1 cellular context compared by ENCODE assay signal in genomic region chr20:48209102-48209501, GRCh38.
TF ChIP-seq lines count a peak whose summit lies in the region.

No MANE protein-coding gene starts in this region.

TF ChIP-seq in HepG2, 621 proteins besides CTCF, POLR2A, EP300 and RAD21 (continued from another document):
- TF ChIP-seq USF2 (IDR thresholded peaks at IDR 0.05; ENCODE audit: low read depth, low read length) (peak; percentile 51), USF2 (CRISPR knock-in tag; IDR thresholded peaks at IDR 0.05; ENCODE audit: borderline replicate concordance) (no peak; the same call in 1 of the 2 replicates), ZNF674 (CRISPR knock-in tag; IDR thresholded peaks at IDR 0.05; ENCODE audit: low read depth) (no peak), KDM3A (CRISPR knock-in tag; IDR thresholded peaks at IDR 0.05; ENCODE audit: low read depth) (no peak), ZNF773 (CRISPR knock-in tag; IDR thresholded peaks at IDR 0.05; ENCODE audit: borderline replicate concordance) (no peak), NRL (CRISPR knock-in tag; IDR thresholded peaks at IDR 0.05; ENCODE audit: borderline replicate concordance) (no peak), ZNF512B (CRISPR knock-in tag; IDR thresholded peaks at IDR 0.05; ENCODE audit: borderline replicate concordance) (no peak), ZNF260 (CRISPR knock-in tag; IDR thresholded peaks at IDR 0.05; ENCODE audit: borderline replicate concordance, low read depth) (no peak), PATZ1 (CRISPR knock-in tag; IDR thresholded peaks at IDR 0.05) (peak; percentile 26; the same call in 1 of the 2 replicates), HDAC1 (CRISPR knock-in tag; IDR thresholded peaks at IDR 0.05) (no peak), BCL6 (CRISPR knock-in tag; IDR thresholded peaks at IDR 0.05) (no peak), TFAP4 (IDR thresholded peaks at IDR 0.05; ENCODE audit: borderline replicate concordance, low read depth) (0 out of 2 replicates have a peak, but pooled peaks have one; percentile 18), ZNF274 (CRISPR knock-in tag; IDR thresholded peaks at IDR 0.05) (no peak), HMGA1 (CRISPR knock-in tag; conservative IDR thresholded peaks at IDR 0.05) (no peak), RELA (CRISPR knock-in tag; IDR thresholded peaks at IDR 0.05) (no peak), HOXD1 (CRISPR knock-in tag; IDR thresholded peaks at IDR 0.05) (no peak), CHD4 (IDR thresholded peaks at IDR 0.05; ENCODE audit: borderline replicate concordance, low read length) (no peak), ZNF556 (CRISPR knock-in tag; IDR thresholded peaks at IDR 0.05; ENCODE audit: borderline replicate concordance) (no peak), ZNF891 (CRISPR knock-in tag; IDR thresholded peaks at IDR 0.05) (no peak), ZNF574 (CRISPR knock-in tag; IDR thresholded peaks at IDR 0.05) (no peak), MED8 (CRISPR knock-in tag; IDR thresholded peaks at IDR 0.05; ENCODE audit: insufficient replicate concordance) (no peak), MAF1 (CRISPR knock-in tag; IDR thresholded peaks at IDR 0.05; ENCODE audit: borderline replicate concordance) (0 out of 2 replicates have a peak, but pooled peaks have one; percentile 42), HNRNPL (IDR thresholded peaks at IDR 0.05; ENCODE audit: low read depth, low read length) (no peak), REPIN1 (CRISPR knock-in tag; IDR thresholded peaks at IDR 0.05; ENCODE audit: borderline replicate concordance, low read depth) (no peak), ZSCAN22 (CRISPR knock-in tag; IDR thresholded peaks at IDR 0.05) (no peak), ZNF766 (CRISPR knock-in tag; IDR thresholded peaks at IDR 0.05; ENCODE audit: borderline replicate concordance) (no peak), FOXA1 (IDR thresholded peaks at IDR 0.05) (no peak), FOXA1 (CRISPR knock-in tag; IDR thresholded peaks at IDR 0.05) (no peak), PRMT3 (CRISPR knock-in tag; IDR thresholded peaks at IDR 0.05; ENCODE audit: borderline replicate concordance, low read depth) (no peak)
